8 cellular contexts compared by ENCODE assay signal in the genomic region with DNA sequence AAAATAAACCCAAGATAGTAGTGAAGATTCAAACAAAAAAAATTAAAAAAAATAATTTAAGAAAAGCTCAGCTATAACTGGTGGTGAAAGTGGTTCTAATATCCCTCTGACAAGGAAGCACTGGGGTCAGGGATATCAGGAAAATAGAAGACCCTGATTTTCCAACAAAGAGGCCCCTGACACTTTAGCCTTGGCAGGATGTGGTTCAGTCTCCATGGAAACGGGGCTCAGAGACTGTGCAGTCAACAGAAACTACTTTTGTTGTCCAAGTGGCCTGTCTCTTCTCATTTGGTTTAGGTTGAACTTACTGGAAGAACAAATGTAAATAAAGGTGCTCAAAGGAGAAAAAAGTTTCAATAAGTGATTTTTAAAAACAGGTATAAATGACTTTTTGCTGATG. TPM values are rescaled to one million over a fixed set of nuclear protein-coding genes. Genes with fewer than 3 reads are reported as not detected.
A peak's percentile ranks its signal among the peaks of the same experiment; 100 is the strongest.
DNase-seq lines count a peak whose midpoint lies in the region; ATAC-seq and TF ChIP-seq lines count a peak whose summit lies in the region.

No MANE protein-coding gene starts in this region.

- H3K4me2 ChIP-seq in parathyroid adenoma (ENCODE audit: low read length) = no peak overlapping the region

- in situ Hi-C loops in GM13976 (cut with MboI; ENCODE audit: low sequenced_read_pairs, unreplicated experiment) = no loop called here
- in situ Hi-C loops in astrocyte of the cerebellum (cut with HindIII; ENCODE audit: low sequenced_read_pairs) = no loop called here

- H3K9ac ChIP-seq in parathyroid adenoma = no peak overlapping the region

- H3K4me1 ChIP-seq in parathyroid adenoma = no peaks in the 10 kb centered on the region

- TF ChIP-seq CTCF in GM13976 (IDR thresholded peaks at IDR 0.05; ENCODE audit: borderline replicate concordance, control extremely low read depth, extremely low read depth, insufficient read depth, missing control alignments) = no peak
- TF ChIP-seq CTCF in astrocyte of the cerebellum (IDR thresholded peaks at IDR 0.05; ENCODE audit: low read depth, low read length, missing control alignments) = no peak
- TF ChIP-seq CTCF in parathyroid adenoma (IDR thresholded peaks at IDR 0.05) = no peak

- H3K27me3 ChIP-seq in parathyroid adenoma (ENCODE audit: control insufficient read depth, insufficient read depth, low read length) = no peaks in the 10 kb centered on the region

- no peaks in the 10 kb centered on the region for H3K36me3 ChIP-seq in parathyroid adenoma (ENCODE audit: control insufficient read depth, insufficient read depth, low read length)

- H3K4me3 ChIP-seq in astrocyte of the cerebellum (ENCODE audit: low read depth, low read length) (no peak overlapping the region), parathyroid adenoma (ENCODE audit: low read depth, low read length) (no peak overlapping the region)

- H3K9me3 ChIP-seq in parathyroid adenoma (ENCODE audit: control insufficient read depth, low read length) = no peaks in the 10 kb centered on the region

- no peak overlapping the region for H2AFZ ChIP-seq in parathyroid adenoma

- intact Hi-C loops in posterior vena cava (cut with DNase I) = no loop called here

- no peaks in the 10 kb centered on the region for H3K79me2 ChIP-seq in parathyroid adenoma

- H3K27ac ChIP-seq in parathyroid adenoma = peak overlapping the region; percentile 47

- DNase-seq in GM13976 (ENCODE audit: low spot score) = peak; percentile 55
- peak; percentile 8 for DNase-seq in NCI-H69 (lab: John Stamatoyannopoulos, UW)
- peak; percentile 12 for DNase-seq in astrocyte of the cerebellum (ENCODE audit: low read depth)
- no peak for DNase-seq in posterior vena cava (ENCODE audit: low spot score)
- DNase-seq in NCI-H2081 treated with DMSO at 0.1 percent for 48 hours (lab: John Stamatoyannopoulos, UW) = no peak

- ATAC-seq in GM21423 (IDR thresholded peaks at IDR 0.05; ENCODE audit: unreplicated experiment) (no peak), HG02885 (IDR thresholded peaks at IDR 0.05; ENCODE audit: poor library complexity, unreplicated experiment) (no peak)

RNA-seq across cellular contexts. Expression of a gene that starts 27.2 kb away (rescaled TPM):
- 10 to 100 TPM; 19.8 to 23.3 TPM for total RNA-seq in posterior vena cava

RNA-seq across cellular contexts. Expression of a gene that starts 38.0 kb away (rescaled TPM):
- total RNA-seq in posterior vena cava = 10 to 100 TPM in 1 of 2 donors, 1 to 10 TPM in 1; 6.3 to 14.5 TPM

RNA-seq across cellular contexts. Expression of a gene that starts 53.4 kb away (rescaled TPM):
- 10 to 100 TPM; 20.6 to 23.0 TPM for total RNA-seq in posterior vena cava

Comparison
In these comparisons a context has a peak if more than half of its experiments do, and no peak if none do; other contexts are left out.
1. DNase-seq: peak in GM13976 (single experiment), NCI-H69 (single experiment) and astrocyte of the cerebellum (single experiment); none in posterior vena cava (single experiment) and NCI-H2081 treated with DMSO at 0.1 percent for 48 hours (single experiment).